In the genomic region with DNA sequence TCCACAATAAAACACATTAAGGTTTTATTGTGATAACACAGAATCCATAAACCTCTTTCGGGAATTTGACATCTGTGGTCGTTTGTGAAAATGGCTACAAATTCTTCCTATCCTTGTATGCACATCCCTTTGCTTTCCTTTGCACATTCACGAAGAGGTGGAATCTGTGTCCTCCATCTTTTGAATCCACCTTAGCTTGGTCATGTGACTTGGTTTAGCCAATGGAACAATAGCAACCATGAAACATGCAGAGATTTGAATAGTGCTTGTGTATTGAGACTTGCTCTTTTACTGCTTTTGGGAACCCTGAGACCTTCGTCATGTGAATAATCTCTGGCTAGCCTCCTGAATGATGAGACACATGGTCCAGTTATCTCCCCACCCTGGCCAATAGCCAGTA, we compare ENCODE assay signal across 14 cellular contexts.
"Had no signal": no experiment of that assay in that cellular context is flagged by ENCODE, and none has a peak within 500 bp of the region (broad histone marks: within the 10 kb centered on the region; RNA-seq: fewer than 3 reads in every experiment).

No MANE protein-coding gene starts in this region.

- ATAC-seq: activated T-cell treated with anti-CD3 and anti-CD28 coated beads, Interleukin-2, amount 50 U/mL, for 4 hours; left cardiac atrium; naive thymus-derived CD8-positive, alpha-beta T cell; right cardiac atrium had no signal

- DNase-seq: activated CD4-positive, alpha-beta memory T cell treated with anti-CD3 and anti-CD28 coated beads for 36 hours; activated gamma-delta T cell; activated T-cell treated with anti-CD3 and anti-CD28 coated beads, Interleukin-2, amount 50 U/mL, for 4 hours; glutamatergic neuron; immature natural killer cell; left cardiac atrium; naive thymus-derived CD8-positive, alpha-beta T cell; nucleus accumbens; right cardiac atrium; spleen; stimulated activated naive CD4-positive, alpha-beta T cell had no signal

- H3K36me3 ChIP-seq: esophagus muscularis mucosa, spleen, suprapubic skin had no signal

- H3K4me3 ChIP-seq: esophagus muscularis mucosa, lung, spleen, suprapubic skin had no signal

- H3K27me3 ChIP-seq: esophagus muscularis mucosa, spleen, suprapubic skin had no signal

- H3K27ac ChIP-seq: esophagus muscularis mucosa, spleen, suprapubic skin had no signal

- H3K4me1 ChIP-seq: esophagus muscularis mucosa, spleen, suprapubic skin had no signal
